In genomic region chr5:132435891-132436290, GRCh38 we compare ENCODE assay signal across 13 cellular contexts. TPM values are rescaled to one million over a fixed set of nuclear protein-coding genes. Genes with fewer than 3 reads are reported as not detected.
DNase-seq lines count a peak whose midpoint lies in the region; ATAC-seq and TF ChIP-seq lines count a peak whose summit lies in the region.
"Had no signal": no experiment of that assay in that cellular context is flagged by ENCODE, and none has a peak within 500 bp of the region (broad histone marks: within the 10 kb centered on the region; RNA-seq: fewer than 3 reads in every experiment).

No MANE protein-coding gene starts in this region.

- peaks cover 26 to 42% of the 10 kb centered on the region in 2 donors for H3K4me1 ChIP-seq in lung (ENCODE audit: control insufficient read depth in 2 of 2, insufficient read depth in 2 of 2, low read length in 2 of 2)
- peaks cover 72 to 86% (median 77%) of the 10 kb centered on the region in 4 donors for H3K4me1 ChIP-seq in upper lobe of left lung

- no peak for TF ChIP-seq POLR2A in upper lobe of left lung (IDR thresholded peaks at IDR 0.05)

- H3K27ac ChIP-seq in lung (ENCODE audit: low read depth in 1 of 2, low read length in 1 of 2) = peak overlapping the region; percentile 41 to 82
- H3K27ac ChIP-seq in upper lobe of left lung = peak overlapping the region in 3 of 4 donors; percentile 1 to 87 (median 83)
- H3K27ac ChIP-seq: SJCRH30 had no signal

- DNase-seq in activated T-cell treated with anti-CD3 and anti-CD28 coated beads, Interleukin-2, amount 50 U/mL, for 72 hours = no peak
- DNase-seq in activated T-cell treated with anti-CD3 and anti-CD28 coated beads, Interleukin-2, amount 50 U/mL, for 1 hour = no peak
- DNase-seq in activated CD8-positive, alpha-beta memory T cell treated with anti-CD3 and anti-CD28 coated beads, Interleukin-2, amount 50 U/mL, for 48 hours = peak; percentile 32
- no peak for DNase-seq in lung (ENCODE audit: low spot score)
- DNase-seq in upper lobe of left lung = no peak
- no peak for DNase-seq in cerebellar nuclear complex (lab: John Stamatoyannopoulos, UW)
- DNase-seq in NCI-H345 treated with DMSO at 0.1 percent for 48 hours (lab: John Stamatoyannopoulos, UW; ENCODE audit: unreplicated experiment) = no peak
- DNase-seq: activated B cell treated with CpG ODN at 0.5 μM for 24 hours, caudate nucleus, DMS 273 treated with DMSO at 0.1 percent for 48 hours, SJCRH30 had no signal

- no peaks in the 10 kb centered on the region for H3K9me3 ChIP-seq in lung (ENCODE audit: control insufficient read depth in 2 of 2, insufficient read depth in 1 of 2, low read length in 1 of 2)
- H3K9me3 ChIP-seq in upper lobe of left lung = no peaks in the 10 kb centered on the region
- H3K9me3 ChIP-seq: SJCRH30 had no signal

- no peak overlapping the region for H3K4me3 Mint-ChIP-seq in activated T-cell treated with anti-CD3 and anti-CD28 coated beads, Interleukin-2, amount 50 U/mL, for 72 hours
- H3K4me3 Mint-ChIP-seq: activated B cell treated with CpG ODN at 0.5 μM for 24 hours, neural crest cell had no signal

- H3K4me3 ChIP-seq in lung (no peak overlapping the region), upper lobe of left lung (no peak overlapping the region)
- H3K4me3 ChIP-seq: SJCRH30 had no signal

- WGBS in lung, 2 donors = 72 to 75% methylated on average over 2 of the region's 2 CpGs
- 52 to 69% methylated on average over 2 of the region's 2 CpGs for WGBS in upper lobe of left lung, 2 donors

- H3K4me1 Mint-ChIP-seq in activated T-cell treated with anti-CD3 and anti-CD28 coated beads, Interleukin-2, amount 50 U/mL, for 72 hours (ENCODE audit: low read depth) = peaks cover 83% of the 10 kb centered on the region

- peak overlapping the region; percentile 64 for H3K27ac Mint-ChIP-seq in activated T-cell treated with anti-CD3 and anti-CD28 coated beads, Interleukin-2, amount 50 U/mL, for 72 hours
- H3K27ac Mint-ChIP-seq: activated B cell treated with CpG ODN at 0.5 μM for 24 hours had no signal

- TF ChIP-seq CTCF in lung (IDR thresholded peaks at IDR 0.05; ENCODE audit: control extremely low read depth, extremely low read depth) = no peak
- TF ChIP-seq CTCF in upper lobe of left lung (IDR thresholded peaks at IDR 0.05) = no peak

- no peaks in the 10 kb centered on the region for H3K27me3 ChIP-seq in lung (ENCODE audit: control insufficient read depth, insufficient read depth)
- H3K27me3 ChIP-seq in upper lobe of left lung = no peaks in the 10 kb centered on the region
- H3K27me3 ChIP-seq: SJCRH30 had no signal

- H3K36me3 Mint-ChIP-seq in activated T-cell treated with anti-CD3 and anti-CD28 coated beads, Interleukin-2, amount 50 U/mL, for 72 hours (ENCODE audit: insufficient read depth in 2 of 2) = peaks cover 0 to 2% of the 10 kb centered on the region in 2 donors

- no peaks in the 10 kb centered on the region for H3K27me3 Mint-ChIP-seq in activated T-cell treated with anti-CD3 and anti-CD28 coated beads, Interleukin-2, amount 50 U/mL, for 72 hours (ENCODE audit: low read depth)
- H3K27me3 Mint-ChIP-seq: activated B cell treated with CpG ODN at 0.5 μM for 24 hours had no signal

- H3K36me3 ChIP-seq in lung (ENCODE audit: control insufficient read depth in 2 of 2, insufficient read depth in 2 of 2, low read length in 2 of 2) (peaks cover 0 to 3% of the 10 kb centered on the region in 2 donors), upper lobe of left lung (no peaks in the 10 kb centered on the region)
- H3K36me3 ChIP-seq: SJCRH30 had no signal

- no peaks in the 10 kb centered on the region for H3K9me3 Mint-ChIP-seq in activated T-cell treated with anti-CD3 and anti-CD28 coated beads, Interleukin-2, amount 50 U/mL, for 72 hours
- H3K9me3 Mint-ChIP-seq: activated B cell treated with CpG ODN at 0.5 μM for 24 hours, neural crest cell had no signal

- no peak for ATAC-seq in activated T-cell treated with anti-CD3 and anti-CD28 coated beads, Interleukin-2, amount 50 U/mL, for 72 hours (replicated peaks in 1 of 2)
- no peak for ATAC-seq in lung (ENCODE audit: insufficient read depth, low FRiP score)
- ATAC-seq in upper lobe of left lung (ENCODE audit: low FRiP score in 2 of 2) = no peak
- no peak for ATAC-seq in HG03520 (IDR thresholded peaks at IDR 0.05; ENCODE audit: unreplicated experiment)

- no peak for TF ChIP-seq EP300 in upper lobe of left lung (IDR thresholded peaks at IDR 0.05)

RNA-seq across cellular contexts. Expression of gene IRF1, which starts 54.7 kb away (rescaled TPM):
- total RNA-seq in activated T-cell treated with anti-CD3 and anti-CD28 coated beads, Interleukin-2, amount 50 U/mL, for 72 hours = 100 to 1,000 TPM; 212 to 226 TPM
- total RNA-seq in lung (10 to 100 TPM; 53.8 to 83.2 TPM), upper lobe of left lung (10 to 100 TPM; 42.1 to 94.3 (median 79.3) TPM)
- polyA plus RNA-seq in lung = 100 to 1,000 TPM in 1 of 2 donors, 10 to 100 TPM in 1; 32.9 to 141 TPM
